ENCODE assay signal across 20 cellular contexts in genomic region chr20:16393297-16393696, GRCh38.
"Had no signal": no experiment of that assay in that cellular context is flagged by ENCODE, and none has a peak within 500 bp of the region (broad histone marks: within the 10 kb centered on the region; RNA-seq: fewer than 3 reads in every experiment).

No MANE protein-coding gene starts in this region.

- DNase-seq: effector CD4-positive, alpha-beta T cell; foreskin melanocyte; heart left ventricle; hippocampal formation; islet precursor cell; left ventricle myocardium inferior; lower lobe of right lung; mesenchymal stem cell; midbrain; naive thymus-derived CD8-positive, alpha-beta T cell; psoas muscle; sigmoid colon; stimulated activated CD4-positive, alpha-beta T cell treated with anti-CD3 and anti-CD28 coated beads, Interleukin-12 subunit alpha, Interleukin-12 subunit beta, amount 100 ng/mL, for 4 hours; stimulated activated naive CD4-positive, alpha-beta T cell treated with Interleukin-2 at 50 U/mL for 16 hours; thyroid gland had no signal

- FAIRE-seq: urothelium cell line had no signal

- H3K27me3 ChIP-seq: heart left ventricle, neutrophil, sigmoid colon, suprapubic skin, thyroid gland had no signal

- H3K4me3 ChIP-seq: coronary artery, heart left ventricle, left ventricle myocardium inferior, lower lobe of right lung, psoas muscle, sigmoid colon, skin epidermis, suprapubic skin, thyroid gland had no signal

- ATAC-seq: heart left ventricle; lower lobe of right lung; naive thymus-derived CD8-positive, alpha-beta T cell; psoas muscle had no signal

- H3K36me3 ChIP-seq: lower lobe of right lung, neutrophil, thyroid gland had no signal

- H3K9me3 ChIP-seq: heart left ventricle, left ventricle myocardium inferior, lower lobe of right lung, neutrophil, psoas muscle, sigmoid colon, suprapubic skin, thyroid gland had no signal

- H3K4me1 ChIP-seq: lower lobe of right lung had no signal
